Comparison of ENCODE assay signal across 1 cellular context in the genomic region with DNA sequence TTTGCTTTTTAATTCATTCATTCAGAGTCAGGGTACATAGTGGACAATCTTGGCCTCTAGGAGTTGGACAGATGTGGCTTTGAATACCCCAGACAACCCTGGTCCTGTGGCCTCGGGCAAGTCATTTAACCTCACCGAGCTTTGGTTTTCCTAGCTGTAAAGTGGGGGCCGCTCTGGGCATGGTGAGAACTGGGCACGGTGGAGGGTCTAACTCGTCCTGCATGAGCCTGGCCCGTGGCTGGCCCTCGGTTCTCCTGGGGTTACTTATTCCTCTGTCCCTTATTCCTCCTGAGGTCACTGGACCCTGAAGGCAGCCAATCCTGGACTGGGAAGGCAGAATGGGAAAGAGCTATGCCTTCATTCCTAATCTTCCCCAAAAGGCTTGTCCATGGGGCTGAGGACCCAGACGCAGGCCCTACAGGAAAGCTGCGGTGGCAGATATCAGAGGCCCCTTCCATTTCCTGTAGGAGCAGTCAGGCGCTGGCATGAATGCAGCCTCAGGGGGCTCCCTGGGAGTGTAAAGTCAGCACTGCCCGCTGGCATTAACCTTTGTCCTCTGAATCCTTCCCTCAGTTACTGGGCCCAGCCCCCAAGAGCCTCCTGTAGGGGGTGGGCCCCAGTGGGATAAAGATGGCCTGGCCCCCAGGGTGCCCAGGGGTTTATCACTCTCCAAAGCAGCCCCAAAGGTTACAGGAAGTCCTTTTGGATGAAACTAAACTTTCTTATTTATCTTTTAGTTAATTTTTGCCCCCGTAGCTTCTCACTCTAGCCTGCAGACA.
TF ChIP-seq lines count a peak whose summit lies in the region.

No MANE protein-coding gene starts in this region.

TF ChIP-seq in HepG2, 621 proteins besides CTCF, POLR2A, EP300 and RAD21 (continued from another document):
- TF ChIP-seq, protein P1, sequence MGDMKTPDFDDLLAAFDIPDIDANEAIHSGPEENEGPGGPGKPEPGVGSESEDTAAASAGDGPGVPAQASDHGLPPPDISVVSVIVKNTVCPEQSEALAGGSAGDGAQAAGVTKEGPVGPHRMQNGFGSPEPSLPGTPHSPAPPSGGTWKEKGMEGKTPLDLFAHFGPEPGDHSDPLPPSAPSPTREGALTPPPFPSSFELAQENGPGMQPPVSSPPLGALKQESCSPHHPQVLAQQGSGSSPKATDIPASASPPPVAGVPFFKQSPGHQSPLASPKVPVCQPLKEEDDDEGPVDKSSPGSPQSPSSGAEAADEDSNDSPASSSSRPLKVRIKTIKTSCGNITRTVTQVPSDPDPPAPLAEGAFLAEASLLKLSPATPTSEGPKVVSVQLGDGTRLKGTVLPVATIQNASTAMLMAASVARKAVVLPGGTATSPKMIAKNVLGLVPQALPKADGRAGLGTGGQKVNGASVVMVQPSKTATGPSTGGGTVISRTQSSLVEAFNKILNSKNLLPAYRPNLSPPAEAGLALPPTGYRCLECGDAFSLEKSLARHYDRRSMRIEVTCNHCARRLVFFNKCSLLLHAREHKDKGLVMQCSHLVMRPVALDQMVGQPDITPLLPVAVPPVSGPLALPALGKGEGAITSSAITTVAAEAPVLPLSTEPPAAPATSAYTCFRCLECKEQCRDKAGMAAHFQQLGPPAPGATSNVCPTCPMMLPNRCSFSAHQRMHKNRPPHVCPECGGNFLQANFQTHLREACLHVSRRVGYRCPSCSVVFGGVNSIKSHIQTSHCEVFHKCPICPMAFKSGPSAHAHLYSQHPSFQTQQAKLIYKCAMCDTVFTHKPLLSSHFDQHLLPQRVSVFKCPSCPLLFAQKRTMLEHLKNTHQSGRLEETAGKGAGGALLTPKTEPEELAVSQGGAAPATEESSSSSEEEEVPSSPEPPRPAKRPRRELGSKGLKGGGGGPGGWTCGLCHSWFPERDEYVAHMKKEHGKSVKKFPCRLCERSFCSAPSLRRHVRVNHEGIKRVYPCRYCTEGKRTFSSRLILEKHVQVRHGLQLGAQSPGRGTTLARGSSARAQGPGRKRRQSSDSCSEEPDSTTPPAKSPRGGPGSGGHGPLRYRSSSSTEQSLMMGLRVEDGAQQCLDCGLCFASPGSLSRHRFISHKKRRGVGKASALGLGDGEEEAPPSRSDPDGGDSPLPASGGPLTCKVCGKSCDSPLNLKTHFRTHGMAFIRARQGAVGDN (CRISPR knock-in tag; IDR thresholded peaks at IDR 0.05): peak; percentile 40; the same call in 1 of the 2 replicates
- TF ChIP-seq, protein P2, sequence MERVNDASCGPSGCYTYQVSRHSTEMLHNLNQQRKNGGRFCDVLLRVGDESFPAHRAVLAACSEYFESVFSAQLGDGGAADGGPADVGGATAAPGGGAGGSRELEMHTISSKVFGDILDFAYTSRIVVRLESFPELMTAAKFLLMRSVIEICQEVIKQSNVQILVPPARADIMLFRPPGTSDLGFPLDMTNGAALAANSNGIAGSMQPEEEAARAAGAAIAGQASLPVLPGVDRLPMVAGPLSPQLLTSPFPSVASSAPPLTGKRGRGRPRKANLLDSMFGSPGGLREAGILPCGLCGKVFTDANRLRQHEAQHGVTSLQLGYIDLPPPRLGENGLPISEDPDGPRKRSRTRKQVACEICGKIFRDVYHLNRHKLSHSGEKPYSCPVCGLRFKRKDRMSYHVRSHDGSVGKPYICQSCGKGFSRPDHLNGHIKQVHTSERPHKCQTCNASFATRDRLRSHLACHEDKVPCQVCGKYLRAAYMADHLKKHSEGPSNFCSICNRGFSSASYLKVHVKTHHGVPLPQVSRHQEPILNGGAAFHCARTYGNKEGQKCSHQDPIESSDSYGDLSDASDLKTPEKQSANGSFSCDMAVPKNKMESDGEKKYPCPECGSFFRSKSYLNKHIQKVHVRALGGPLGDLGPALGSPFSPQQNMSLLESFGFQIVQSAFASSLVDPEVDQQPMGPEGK (CRISPR knock-in tag; IDR thresholded peaks at IDR 0.05): peak; percentile 70
- TF ChIP-seq ESRRA (CRISPR knock-in tag; IDR thresholded peaks at IDR 0.05; ENCODE audit: low read depth): no peak
- TF ChIP-seq PHF21A (CRISPR knock-in tag; IDR thresholded peaks at IDR 0.05): peak; percentile 59
- no peak for TF ChIP-seq RFXANK (CRISPR knock-in tag; IDR thresholded peaks at IDR 0.05)
- TF ChIP-seq DMAP1 (CRISPR knock-in tag; IDR thresholded peaks at IDR 0.05): no peak
- no peak for TF ChIP-seq ZC3H4 (CRISPR knock-in tag; IDR thresholded peaks at IDR 0.05; ENCODE audit: borderline replicate concordance)
- no peak for TF ChIP-seq NR2F2 (IDR thresholded peaks at IDR 0.05; ENCODE audit: borderline replicate concordance, low read depth)
- TF ChIP-seq FOXJ3 (CRISPR knock-in tag; IDR thresholded peaks at IDR 0.05; ENCODE audit: borderline replicate concordance): no peak
- TF ChIP-seq TRIM22 (IDR thresholded peaks at IDR 0.05): no peak
- TF ChIP-seq ZNF558 (CRISPR knock-in tag; IDR thresholded peaks at IDR 0.05; ENCODE audit: borderline replicate concordance): no peak
- no peak for TF ChIP-seq ARID2 (CRISPR knock-in tag; IDR thresholded peaks at IDR 0.05; ENCODE audit: borderline replicate concordance)
- no peak for TF ChIP-seq DBP (CRISPR knock-in tag; IDR thresholded peaks at IDR 0.05; ENCODE audit: not compliant biosample characterization)
- no peak for TF ChIP-seq KDM5A (IDR thresholded peaks at IDR 0.05; ENCODE audit: borderline replicate concordance, low read length)
TF ChIP-seq in HepG2: peak in this region for 11.
